ENCODE assay signal across 1 cellular context in the genomic region with DNA sequence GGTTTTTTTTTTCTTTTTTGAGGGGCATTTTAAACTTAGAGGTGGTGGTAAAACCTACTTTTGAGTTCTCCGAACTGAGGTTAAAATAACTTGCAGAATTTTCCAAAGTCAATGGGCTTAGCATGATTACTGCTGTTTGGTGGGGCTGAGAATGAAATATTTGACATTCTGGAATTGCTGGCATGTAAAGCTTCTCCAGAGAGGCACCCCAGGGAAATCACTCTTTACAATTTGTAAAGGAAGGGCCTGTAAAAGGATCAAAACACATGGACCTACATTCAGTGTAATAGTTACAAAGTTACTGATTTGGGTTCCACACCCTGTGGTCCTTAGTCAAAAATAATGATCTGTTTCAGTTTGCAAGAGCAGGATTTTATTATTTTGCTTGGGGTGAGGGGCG.
TF ChIP-seq lines count a peak whose summit lies in the region.

No MANE protein-coding gene starts in this region.

TF ChIP-seq in SK-N-SH treated with all-trans-retinoic acid at 6 μM for 48 hours, 23 proteins besides CTCF, POLR2A, EP300 and RAD21:
- TF ChIP-seq, protein P1, sequence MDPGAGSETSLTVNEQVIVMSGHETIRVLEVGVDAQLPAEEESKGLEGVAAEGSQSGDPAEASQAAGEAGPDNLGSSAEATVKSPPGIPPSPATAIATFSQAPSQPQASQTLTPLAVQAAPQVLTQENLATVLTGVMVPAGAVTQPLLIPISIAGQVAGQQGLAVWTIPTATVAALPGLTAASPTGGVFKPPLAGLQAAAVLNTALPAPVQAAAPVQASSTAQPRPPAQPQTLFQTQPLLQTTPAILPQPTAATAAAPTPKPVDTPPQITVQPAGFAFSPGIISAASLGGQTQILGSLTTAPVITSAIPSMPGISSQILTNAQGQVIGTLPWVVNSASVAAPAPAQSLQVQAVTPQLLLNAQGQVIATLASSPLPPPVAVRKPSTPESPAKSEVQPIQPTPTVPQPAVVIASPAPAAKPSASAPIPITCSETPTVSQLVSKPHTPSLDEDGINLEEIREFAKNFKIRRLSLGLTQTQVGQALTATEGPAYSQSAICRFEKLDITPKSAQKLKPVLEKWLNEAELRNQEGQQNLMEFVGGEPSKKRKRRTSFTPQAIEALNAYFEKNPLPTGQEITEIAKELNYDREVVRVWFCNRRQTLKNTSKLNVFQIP (CRISPR knock-in tag; IDR thresholded peaks at IDR 0.05; ENCODE audit: borderline replicate concordance, low read depth) = no peak
- TF ChIP-seq OSR1 (CRISPR knock-in tag; IDR thresholded peaks at IDR 0.05) (no peak), ZC3H10 (CRISPR knock-in tag; IDR thresholded peaks at IDR 0.05) (no peak), ZFP30 (CRISPR knock-in tag; IDR thresholded peaks at IDR 0.05) (no peak), ZNF70 (CRISPR knock-in tag; IDR thresholded peaks at IDR 0.05) (no peak), TOX (CRISPR knock-in tag; IDR thresholded peaks at IDR 0.05; ENCODE audit: borderline replicate concordance) (no peak), ESRRG (CRISPR knock-in tag; IDR thresholded peaks at IDR 0.05) (no peak), ZNF8 (CRISPR knock-in tag; IDR thresholded peaks at IDR 0.05) (no peak), GLIS3 (CRISPR knock-in tag; IDR thresholded peaks at IDR 0.05) (no peak), PPARA (CRISPR knock-in tag; IDR thresholded peaks at IDR 0.05; ENCODE audit: borderline replicate concordance) (no peak), CSDC2 (CRISPR knock-in tag; IDR thresholded peaks at IDR 0.05) (no peak), BACH2 (CRISPR knock-in tag; IDR thresholded peaks at IDR 0.05; ENCODE audit: borderline replicate concordance) (no peak), ZFP3 (CRISPR knock-in tag; IDR thresholded peaks at IDR 0.05) (no peak), ISL1 (CRISPR knock-in tag; IDR thresholded peaks at IDR 0.05) (no peak)
- TF ChIP-seq, protein P2, sequence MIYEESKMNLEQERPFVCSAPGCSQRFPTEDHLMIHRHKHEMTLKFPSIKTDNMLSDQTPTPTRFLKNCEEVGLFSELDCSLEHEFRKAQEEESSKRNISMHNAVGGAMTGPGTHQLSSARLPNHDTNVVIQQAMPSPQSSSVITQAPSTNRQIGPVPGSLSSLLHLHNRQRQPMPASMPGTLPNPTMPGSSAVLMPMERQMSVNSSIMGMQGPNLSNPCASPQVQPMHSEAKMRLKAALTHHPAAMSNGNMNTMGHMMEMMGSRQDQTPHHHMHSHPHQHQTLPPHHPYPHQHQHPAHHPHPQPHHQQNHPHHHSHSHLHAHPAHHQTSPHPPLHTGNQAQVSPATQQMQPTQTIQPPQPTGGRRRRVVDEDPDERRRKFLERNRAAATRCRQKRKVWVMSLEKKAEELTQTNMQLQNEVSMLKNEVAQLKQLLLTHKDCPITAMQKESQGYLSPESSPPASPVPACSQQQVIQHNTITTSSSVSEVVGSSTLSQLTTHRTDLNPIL (CRISPR knock-in tag; IDR thresholded peaks at IDR 0.05; ENCODE audit: low read depth) = no peak
- TF ChIP-seq, protein P3, sequence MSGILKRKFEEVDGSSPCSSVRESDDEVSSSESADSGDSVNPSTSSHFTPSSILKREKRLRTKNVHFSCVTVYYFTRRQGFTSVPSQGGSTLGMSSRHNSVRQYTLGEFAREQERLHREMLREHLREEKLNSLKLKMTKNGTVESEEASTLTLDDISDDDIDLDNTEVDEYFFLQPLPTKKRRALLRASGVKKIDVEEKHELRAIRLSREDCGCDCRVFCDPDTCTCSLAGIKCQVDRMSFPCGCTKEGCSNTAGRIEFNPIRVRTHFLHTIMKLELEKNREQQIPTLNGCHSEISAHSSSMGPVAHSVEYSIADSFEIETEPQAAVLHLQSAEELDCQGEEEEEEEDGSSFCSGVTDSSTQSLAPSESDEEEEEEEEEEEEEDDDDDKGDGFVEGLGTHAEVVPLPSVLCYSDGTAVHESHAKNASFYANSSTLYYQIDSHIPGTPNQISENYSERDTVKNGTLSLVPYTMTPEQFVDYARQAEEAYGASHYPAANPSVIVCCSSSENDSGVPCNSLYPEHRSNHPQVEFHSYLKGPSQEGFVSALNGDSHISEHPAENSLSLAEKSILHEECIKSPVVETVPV (CRISPR knock-in tag; IDR thresholded peaks at IDR 0.05) = no peak
- TF ChIP-seq, protein P4, sequence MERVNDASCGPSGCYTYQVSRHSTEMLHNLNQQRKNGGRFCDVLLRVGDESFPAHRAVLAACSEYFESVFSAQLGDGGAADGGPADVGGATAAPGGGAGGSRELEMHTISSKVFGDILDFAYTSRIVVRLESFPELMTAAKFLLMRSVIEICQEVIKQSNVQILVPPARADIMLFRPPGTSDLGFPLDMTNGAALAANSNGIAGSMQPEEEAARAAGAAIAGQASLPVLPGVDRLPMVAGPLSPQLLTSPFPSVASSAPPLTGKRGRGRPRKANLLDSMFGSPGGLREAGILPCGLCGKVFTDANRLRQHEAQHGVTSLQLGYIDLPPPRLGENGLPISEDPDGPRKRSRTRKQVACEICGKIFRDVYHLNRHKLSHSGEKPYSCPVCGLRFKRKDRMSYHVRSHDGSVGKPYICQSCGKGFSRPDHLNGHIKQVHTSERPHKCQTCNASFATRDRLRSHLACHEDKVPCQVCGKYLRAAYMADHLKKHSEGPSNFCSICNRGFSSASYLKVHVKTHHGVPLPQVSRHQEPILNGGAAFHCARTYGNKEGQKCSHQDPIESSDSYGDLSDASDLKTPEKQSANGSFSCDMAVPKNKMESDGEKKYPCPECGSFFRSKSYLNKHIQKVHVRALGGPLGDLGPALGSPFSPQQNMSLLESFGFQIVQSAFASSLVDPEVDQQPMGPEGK (CRISPR knock-in tag; IDR thresholded peaks at IDR 0.05; ENCODE audit: borderline replicate concordance) = no peak
- TF ChIP-seq, protein P5, sequence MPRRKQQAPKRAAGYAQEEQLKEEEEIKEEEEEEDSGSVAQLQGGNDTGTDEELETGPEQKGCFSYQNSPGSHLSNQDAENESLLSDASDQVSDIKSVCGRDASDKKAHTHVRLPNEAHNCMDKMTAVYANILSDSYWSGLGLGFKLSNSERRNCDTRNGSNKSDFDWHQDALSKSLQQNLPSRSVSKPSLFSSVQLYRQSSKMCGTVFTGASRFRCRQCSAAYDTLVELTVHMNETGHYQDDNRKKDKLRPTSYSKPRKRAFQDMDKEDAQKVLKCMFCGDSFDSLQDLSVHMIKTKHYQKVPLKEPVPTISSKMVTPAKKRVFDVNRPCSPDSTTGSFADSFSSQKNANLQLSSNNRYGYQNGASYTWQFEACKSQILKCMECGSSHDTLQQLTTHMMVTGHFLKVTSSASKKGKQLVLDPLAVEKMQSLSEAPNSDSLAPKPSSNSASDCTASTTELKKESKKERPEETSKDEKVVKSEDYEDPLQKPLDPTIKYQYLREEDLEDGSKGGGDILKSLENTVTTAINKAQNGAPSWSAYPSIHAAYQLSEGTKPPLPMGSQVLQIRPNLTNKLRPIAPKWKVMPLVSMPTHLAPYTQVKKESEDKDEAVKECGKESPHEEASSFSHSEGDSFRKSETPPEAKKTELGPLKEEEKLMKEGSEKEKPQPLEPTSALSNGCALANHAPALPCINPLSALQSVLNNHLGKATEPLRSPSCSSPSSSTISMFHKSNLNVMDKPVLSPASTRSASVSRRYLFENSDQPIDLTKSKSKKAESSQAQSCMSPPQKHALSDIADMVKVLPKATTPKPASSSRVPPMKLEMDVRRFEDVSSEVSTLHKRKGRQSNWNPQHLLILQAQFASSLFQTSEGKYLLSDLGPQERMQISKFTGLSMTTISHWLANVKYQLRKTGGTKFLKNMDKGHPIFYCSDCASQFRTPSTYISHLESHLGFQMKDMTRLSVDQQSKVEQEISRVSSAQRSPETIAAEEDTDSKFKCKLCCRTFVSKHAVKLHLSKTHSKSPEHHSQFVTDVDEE (CRISPR knock-in tag; IDR thresholded peaks at IDR 0.05) = no peak
TF ChIP-seq in SK-N-SH treated with all-trans-retinoic acid at 6 μM for 48 hours: peak in this region for 0.
